Comparison of ENCODE assay signal across 12 cellular contexts in the genomic region with DNA sequence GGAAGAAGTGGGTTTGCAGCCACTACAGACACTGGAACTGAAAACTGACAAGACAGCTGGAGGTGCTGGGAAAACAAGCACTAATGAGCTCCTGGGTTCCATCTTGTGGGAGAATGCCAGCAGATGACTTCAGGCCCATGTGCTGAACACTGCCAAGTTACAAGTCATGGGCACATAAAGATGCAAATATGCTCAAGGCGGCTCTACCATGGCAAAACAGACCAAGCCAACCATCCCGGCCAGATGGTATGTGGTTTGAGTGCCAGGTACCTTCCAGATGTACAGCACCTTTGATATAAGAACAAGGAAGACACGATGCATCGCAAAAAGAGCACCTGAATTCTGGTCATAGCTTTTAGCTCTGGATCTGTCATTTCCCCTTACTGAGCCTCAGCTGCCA. TPM values are rescaled to one million over a fixed set of nuclear protein-coding genes. Genes with fewer than 3 reads are reported as not detected.
DNase-seq lines count a peak whose midpoint lies in the region; ATAC-seq and TF ChIP-seq lines count a peak whose summit lies in the region.
"Had no signal": no experiment of that assay in that cellular context is flagged by ENCODE, and none has a peak within 500 bp of the region (broad histone marks: within the 10 kb centered on the region; RNA-seq: fewer than 3 reads in every experiment).

No MANE protein-coding gene starts in this region.

- H3K4me3 Mint-ChIP-seq in natural killer cell treated with Interleukin-12 subunit alpha and Interleukin-12 subunit beta and Interleukin-15 and Interleukin-18, amount 100 ng/mL, for 72 hours = no peak overlapping the region
- H3K4me3 Mint-ChIP-seq in natural killer cell (no peak overlapping the region), osteocyte (ENCODE audit: unreplicated experiment) (no peak overlapping the region)
- H3K4me3 Mint-ChIP-seq in activated naive CD8-positive, alpha-beta T cell treated with anti-CD3 and anti-CD28 coated beads, Interleukin-2, amount 10 ng/mL, durations not matched to agents 7 days and 5 days = no peak overlapping the region

- ATAC-seq in natural killer cell treated with Interleukin-12 subunit alpha and Interleukin-12 subunit beta and Interleukin-15 and Interleukin-18, amount 100 ng/mL, for 72 hours = no peak
- ATAC-seq in natural killer cell (no peak), GM21717 (IDR thresholded peaks at IDR 0.05; ENCODE audit: unreplicated experiment) (no peak), GM21576 (IDR thresholded peaks at IDR 0.05; ENCODE audit: unreplicated experiment) (no peak)
- no peak for ATAC-seq in activated naive CD8-positive, alpha-beta T cell treated with anti-CD3 and anti-CD28 coated beads, Interleukin-2, amount 10 ng/mL, durations not matched to agents 7 days and 5 days (ENCODE audit: low read depth)

- H3K36me3 ChIP-seq in thyroid gland = no peaks in the 10 kb centered on the region
- H3K36me3 ChIP-seq: thoracic aorta had no signal

- peaks cover 36 to 43% of the 10 kb centered on the region in 2 donors for H3K4me1 Mint-ChIP-seq in natural killer cell treated with Interleukin-12 subunit alpha and Interleukin-12 subunit beta and Interleukin-15 and Interleukin-18, amount 100 ng/mL, for 72 hours (ENCODE audit: low read depth in 2 of 2)
- H3K4me1 Mint-ChIP-seq in natural killer cell (peaks cover 37 to 50% of the 10 kb centered on the region in 2 donors), osteocyte (ENCODE audit: unreplicated experiment) (peaks cover 24% of the 10 kb centered on the region)
- H3K4me1 Mint-ChIP-seq in activated naive CD8-positive, alpha-beta T cell treated with anti-CD3 and anti-CD28 coated beads, Interleukin-2, amount 10 ng/mL, durations not matched to agents 7 days and 5 days = peaks cover 73% of the 10 kb centered on the region

- H3K27me3 Mint-ChIP-seq in natural killer cell treated with Interleukin-12 subunit alpha and Interleukin-12 subunit beta and Interleukin-15 and Interleukin-18, amount 100 ng/mL, for 72 hours = no peaks in the 10 kb centered on the region
- H3K27me3 Mint-ChIP-seq in natural killer cell (ENCODE audit: low read depth in 2 of 2) (no peaks in the 10 kb centered on the region), osteocyte (ENCODE audit: unreplicated experiment) (peaks cover 14% of the 10 kb centered on the region)
- H3K27me3 Mint-ChIP-seq in activated naive CD8-positive, alpha-beta T cell treated with anti-CD3 and anti-CD28 coated beads, Interleukin-2, amount 10 ng/mL, durations not matched to agents 7 days and 5 days = no peaks in the 10 kb centered on the region
- H3K27me3 Mint-ChIP-seq: activated B cell treated with CpG ODN at 0.5 μM for 24 hours had no signal

- no peak overlapping the region for H3K4me3 ChIP-seq in thyroid gland (replicated peaks in 1 of 3)
- H3K4me3 ChIP-seq: thoracic aorta had no signal

- TF ChIP-seq CTCF in natural killer cell (IDR thresholded peaks at IDR 0.05) (no peak), thyroid gland (IDR thresholded peaks at IDR 0.05) (no peak), osteocyte (IDR thresholded peaks at IDR 0.05) (no peak)

- peak overlapping the region; percentile 89 to 95 for H3K27ac Mint-ChIP-seq in natural killer cell treated with Interleukin-12 subunit alpha and Interleukin-12 subunit beta and Interleukin-15 and Interleukin-18, amount 100 ng/mL, for 72 hours
- H3K27ac Mint-ChIP-seq in natural killer cell = peak overlapping the region in 1 of 2 donors; percentile 79
- peak overlapping the region; percentile 87 for H3K27ac Mint-ChIP-seq in activated naive CD8-positive, alpha-beta T cell treated with anti-CD3 and anti-CD28 coated beads, Interleukin-2, amount 10 ng/mL, durations not matched to agents 7 days and 5 days
- no peak overlapping the region for H3K27ac Mint-ChIP-seq in osteocyte (ENCODE audit: unreplicated experiment)

- H3K36me3 Mint-ChIP-seq in natural killer cell treated with Interleukin-12 subunit alpha and Interleukin-12 subunit beta and Interleukin-15 and Interleukin-18, amount 100 ng/mL, for 72 hours = peaks cover 5% of the 10 kb centered on the region
- H3K36me3 Mint-ChIP-seq in natural killer cell = no peaks in the 10 kb centered on the region
- H3K36me3 Mint-ChIP-seq in activated naive CD8-positive, alpha-beta T cell treated with anti-CD3 and anti-CD28 coated beads, Interleukin-2, amount 10 ng/mL, durations not matched to agents 7 days and 5 days = peaks cover 63% of the 10 kb centered on the region
- H3K36me3 Mint-ChIP-seq in osteocyte (ENCODE audit: unreplicated experiment) = no peaks in the 10 kb centered on the region

- no peaks in the 10 kb centered on the region for H3K9me3 Mint-ChIP-seq in natural killer cell treated with Interleukin-12 subunit alpha and Interleukin-12 subunit beta and Interleukin-15 and Interleukin-18, amount 100 ng/mL, for 72 hours
- H3K9me3 Mint-ChIP-seq in natural killer cell = no peaks in the 10 kb centered on the region
- no peaks in the 10 kb centered on the region for H3K9me3 Mint-ChIP-seq in activated naive CD8-positive, alpha-beta T cell treated with anti-CD3 and anti-CD28 coated beads, Interleukin-2, amount 10 ng/mL, durations not matched to agents 7 days and 5 days
- no peaks in the 10 kb centered on the region for H3K9me3 Mint-ChIP-seq in osteocyte (ENCODE audit: unreplicated experiment)
- H3K9me3 Mint-ChIP-seq: activated B cell treated with CpG ODN at 0.5 μM for 24 hours had no signal

- no peak for DNase-seq in natural killer cell treated with Interleukin-12 subunit alpha and Interleukin-12 subunit beta and Interleukin-15 and Interleukin-18, amount 100 ng/mL, for 72 hours (ENCODE audit: low spot score)
- DNase-seq in natural killer cell (no peak), NCI-H446 (lab: John Stamatoyannopoulos, UW) (peak; percentile 52 to 71), thyroid gland (no peak), osteocyte (ENCODE audit: extremely low spot score, unreplicated experiment) (no peak)
- no peak for DNase-seq in activated naive CD8-positive, alpha-beta T cell treated with anti-CD3 and anti-CD28 coated beads, Interleukin-2, amount 10 ng/mL, durations not matched to agents 7 days and 5 days
- DNase-seq: activated B cell treated with CpG ODN at 0.5 μM for 24 hours, glutamatergic neuron had no signal

- H3K27me3 ChIP-seq in thyroid gland = no peaks in the 10 kb centered on the region

- intact Hi-C loops in natural killer cell (cut with micrococcal nuclease) (no loop called here), thyroid gland (cut with DNase I) (loop anchor here (5.0 kb wide), 2 partner anchors 102 to 173 kb away; no protein-coding TSS in a partner anchor)

- TF ChIP-seq POLR2A in thyroid gland (IDR thresholded peaks at IDR 0.05) = no peak

- 93 to 98% methylated on average over 4 of the region's 4 CpGs for WGBS in thyroid gland, 2 donors

- H3K4me1 ChIP-seq in thyroid gland = peaks cover 12 to 44% of the 10 kb centered on the region in 2 donors

- POLR2A ChIA-PET in activated naive CD8-positive, alpha-beta T cell treated with anti-CD3 and anti-CD28 coated beads, Interleukin-2, amount 10 ng/mL, durations not matched to agents 7 days and 5 days (lab: Charles Lee) = interaction anchor here (0.6 to 8.8 kb wide), 6 partner anchors 10 to 228 kb away, joined by 3 to 137 read pairs (median 5); a partner anchor contains a TSS

- peak overlapping the region; percentile 4 to 26 (median 23) for H3K27ac ChIP-seq in thyroid gland
- H3K27ac ChIP-seq: thoracic aorta had no signal

- no peaks in the 10 kb centered on the region for H3K9me3 ChIP-seq in thyroid gland
- H3K9me3 ChIP-seq: thoracic aorta had no signal

RNA-seq across cellular contexts. Expression of a gene that starts 19.9 kb away (rescaled TPM):
- 1 to 10 TPM; 1.3 to 1.9 TPM for total RNA-seq in natural killer cell treated with Interleukin-12 subunit alpha and Interleukin-12 subunit beta and Interleukin-15 and Interleukin-18, amount 100 ng/mL, for 72 hours
- 1 to 10 TPM; 4.2 to 6.0 (median 4.8) TPM for total RNA-seq in natural killer cell
- total RNA-seq in activated naive CD8-positive, alpha-beta T cell treated with anti-CD3 and anti-CD28 coated beads, Interleukin-2, amount 10 ng/mL, durations not matched to agents 7 days and 5 days = 10 to 100 TPM; 54.2 to 56.4 TPM
- 1 to 10 TPM; 1.3 to 4.2 (median 2.1) TPM for total RNA-seq in thyroid gland
- total RNA-seq in osteocyte = not detected in 2 replicates
- total RNA-seq: pulmonary artery endothelial cell had no signal

Comparison
In these comparisons a context has a peak if more than half of its experiments do, and no peak if none do; other contexts are left out.
1. DNase-seq: peak in NCI-H446 (2 of 2); none in natural killer cell treated with Interleukin-12 subunit alpha and Interleukin-12 subunit beta and Interleukin-15 and Interleukin-18, amount 100 ng/mL, for 72 hours (single experiment), natural killer cell (single experiment), activated naive CD8-positive, alpha-beta T cell treated with anti-CD3 and anti-CD28 coated beads, Interleukin-2, amount 10 ng/mL, durations not matched to agents 7 days and 5 days (single experiment), thyroid gland (0 of 2) and osteocyte (single experiment).
2. RNA of a gene that starts 19.9 kb away (total RNA-seq): 54.2 to 56.4 TPM in activated naive CD8-positive, alpha-beta T cell treated with anti-CD3 and anti-CD28 coated beads, Interleukin-2, amount 10 ng/mL, durations not matched to agents 7 days and 5 days; 4.2 to 6.0 TPM in natural killer cell, 1.3 to 4.2 TPM in thyroid gland, 1.3 to 1.9 TPM in natural killer cell treated with Interleukin-12 subunit alpha and Interleukin-12 subunit beta and Interleukin-15 and Interleukin-18, amount 100 ng/mL, for 72 hours and not detected in osteocyte; every median in the first group is over 4 times any median in the second.